1 cellular context compared by ENCODE assay signal in the genomic region with DNA sequence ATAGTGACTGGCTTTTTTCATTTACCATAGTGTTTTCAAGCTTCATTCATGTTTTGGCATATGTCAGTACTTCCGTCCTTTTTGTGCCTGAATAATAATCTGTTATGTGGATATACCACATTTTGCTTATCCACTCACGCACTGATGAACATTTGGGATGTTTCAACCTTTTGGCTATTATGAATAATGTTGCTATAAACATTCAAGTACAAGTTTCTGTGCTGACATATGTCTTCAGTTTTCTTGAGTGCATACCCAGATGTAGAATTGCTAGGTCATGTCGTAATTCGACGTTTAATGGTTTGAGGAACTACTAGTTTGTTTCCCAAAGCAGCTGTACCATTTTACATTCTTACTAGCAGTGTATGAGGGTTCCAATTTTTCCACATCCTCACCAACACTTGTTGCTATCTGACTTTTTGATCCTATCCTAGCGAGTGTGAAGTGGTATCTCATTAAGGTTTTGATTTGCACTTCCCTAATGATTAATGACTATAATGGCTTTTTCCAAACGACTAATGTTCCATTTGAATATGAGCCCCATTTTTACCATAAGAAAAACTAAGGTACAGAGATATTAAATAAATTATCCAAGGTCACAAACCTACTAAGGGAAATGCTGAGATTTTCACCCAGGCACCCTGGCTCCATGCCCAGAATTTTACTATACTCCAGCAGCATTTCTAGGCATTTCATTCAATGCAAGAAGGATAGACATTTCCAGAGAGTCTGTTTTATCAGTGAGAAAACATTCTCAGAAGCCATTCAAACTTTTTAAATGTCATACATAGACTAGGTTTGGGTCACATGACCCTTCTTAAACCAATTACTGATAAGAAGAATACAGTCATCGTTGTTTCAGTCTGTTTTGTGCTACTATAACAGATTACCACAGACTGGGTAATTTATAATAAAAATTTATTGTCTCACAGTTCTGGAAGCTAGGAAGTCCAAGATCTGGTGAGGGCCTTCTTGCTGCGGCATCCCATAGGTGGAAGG.
TF ChIP-seq lines count a peak whose summit lies in the region.

No MANE protein-coding gene starts in this region.

TF ChIP-seq in SK-N-SH, 30 proteins besides CTCF, POLR2A, EP300 and RAD21 (continued from another document):
- TF ChIP-seq ZBTB33 (IDR thresholded peaks at IDR 0.05; ENCODE audit: borderline replicate concordance, low read depth) (no peak), YY1 (IDR thresholded peaks at IDR 0.05; ENCODE audit: low read depth) (no peak)
